Comparison of ENCODE assay signal across 8 cellular contexts in the genomic region with DNA sequence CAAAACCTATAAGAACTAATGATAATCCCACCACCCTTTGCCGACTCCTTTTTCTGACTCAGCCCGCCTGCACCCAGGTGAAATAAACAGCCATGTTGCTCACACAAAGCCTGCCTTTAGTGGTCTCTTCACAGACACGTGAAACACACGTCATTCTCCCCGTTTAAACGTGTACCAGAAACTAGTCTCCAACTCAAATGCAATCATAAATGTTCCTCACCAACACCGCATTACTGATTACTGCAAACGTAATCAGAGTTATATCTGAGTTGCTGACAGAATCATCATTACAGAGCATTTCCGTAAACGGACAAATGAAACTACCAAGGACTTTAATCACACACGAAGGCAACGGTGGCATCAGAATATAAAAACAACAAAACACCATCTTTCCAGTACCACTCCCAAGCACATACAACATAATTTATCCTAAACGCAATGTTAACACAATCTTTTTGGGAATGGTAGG. TPM values are rescaled to one million over a fixed set of nuclear protein-coding genes. Genes with fewer than 3 reads are reported as not detected.
A peak's percentile ranks its signal among the peaks of the same experiment; 100 is the strongest.
DNase-seq lines count a peak whose midpoint lies in the region; ATAC-seq and TF ChIP-seq lines count a peak whose summit lies in the region.

No MANE protein-coding gene starts in this region.

- H3K4me2 ChIP-seq in osteoblast (ENCODE audit: insufficient read depth, low read length), result peak overlapping the region; percentile 91

- H3K9me3 ChIP-seq in osteoblast (ENCODE audit: low read depth, low read length), result no peaks in the 10 kb centered on the region
- H3K9me3 ChIP-seq in upper lobe of left lung, result no peaks in the 10 kb centered on the region

- ATAC-seq in esophagus mucosa, result peak; percentile 10
- ATAC-seq in upper lobe of left lung (ENCODE audit: low FRiP score in 2 of 2), result no peak

- TF ChIP-seq CTCF in osteoblast (IDR thresholded peaks at IDR 0.05; ENCODE audit: extremely low read depth, low read depth, low read length) (no peak), upper lobe of left lung (IDR thresholded peaks at IDR 0.05) (no peak)

- 0% methylated on average over 13 of the region's 13 CpGs for WGBS in upper lobe of left lung, 2 donors

- H3K4me3 ChIP-seq in osteoblast (ENCODE audit: insufficient read depth, low read length), result peak overlapping the region; percentile 99
- H3K4me3 ChIP-seq in upper lobe of left lung, result peak overlapping the region; percentile 50 to 80 (median 72)

- no peak overlapping the region for H2AFZ ChIP-seq in osteoblast (ENCODE audit: low read length)

- H3K36me3 ChIP-seq in osteoblast (ENCODE audit: insufficient read depth, low read length) (peaks cover 38% of the 10 kb centered on the region), upper lobe of left lung (peaks cover 18 to 41% (median 24%) of the 10 kb centered on the region in 4 donors)

- H3K4me1 ChIP-seq in osteoblast (ENCODE audit: insufficient read depth, low read length) (peaks cover 25% of the 10 kb centered on the region), upper lobe of left lung (peaks cover 46 to 59% (median 53%) of the 10 kb centered on the region in 4 donors)

- TF ChIP-seq EP300 in upper lobe of left lung (IDR thresholded peaks at IDR 0.05), result no peak

- peak in 3 of 4 donors; percentile 39 to 71 (median 61) for TF ChIP-seq POLR2A in upper lobe of left lung (IDR thresholded peaks at IDR 0.05)

- H4K20me1 ChIP-seq in osteoblast (ENCODE audit: insufficient read depth, low read length), result peaks cover 64% of the 10 kb centered on the region

- H3K27ac ChIP-seq in osteoblast (ENCODE audit: low read depth, low read length), result peak overlapping the region; percentile 99
- H3K27ac ChIP-seq in upper lobe of left lung, result peak overlapping the region; percentile 99 to 100 (median 100)

- peaks cover 69% of the 10 kb centered on the region for H3K79me2 ChIP-seq in osteoblast (ENCODE audit: insufficient read depth, low read length)

- no peaks in the 10 kb centered on the region for H3K27me3 ChIP-seq in osteoblast (ENCODE audit: insufficient read depth, low read length)
- no peaks in the 10 kb centered on the region for H3K27me3 ChIP-seq in upper lobe of left lung

- peak; percentile 71 for DNase-seq in DMS 273 (lab: John Stamatoyannopoulos, UW; ENCODE audit: unreplicated experiment)
- no peak for DNase-seq in DMS 273 treated with DMSO at 0.1 percent for 48 hours (lab: John Stamatoyannopoulos, UW)
- DNase-seq in NCI-H2227 (lab: John Stamatoyannopoulos, UW; ENCODE audit: unreplicated experiment), result peak; percentile 60
- DNase-seq in activated CD8-positive, alpha-beta memory T cell treated with anti-CD3 and anti-CD28 coated beads, Interleukin-2, amount 50 U/mL, for 48 hours, result peak; percentile 75
- DNase-seq in osteoblast (ENCODE audit: insufficient read length, low spot score, missing footprints), result no peak
- DNase-seq in upper lobe of left lung, result peak in 1 of 2 donors; percentile 72
- no peak for DNase-seq in cerebellar nuclear complex (lab: John Stamatoyannopoulos, UW)

RNA-seq across cellular contexts. Expression of gene CLK1, which starts 1.9 kb away (rescaled TPM):
- total RNA-seq in esophagus mucosa (51.1 TPM), osteoblast (73.5 and 77.2 TPM in 2 replicates), upper lobe of left lung (100 to 1,000 TPM in 2 of 6 donors, 10 to 100 TPM in 4; 89.2 to 383 (median 95.9) TPM)

RNA-seq across cellular contexts. Expression of gene PPIL3, which starts 26.3 kb away (rescaled TPM):
- total RNA-seq in esophagus mucosa, result 22.3 TPM
- total RNA-seq in osteoblast, result 45.2 and 51.6 TPM in 2 replicates
- total RNA-seq in upper lobe of left lung, result 10 to 100 TPM; 15.7 to 28.8 (median 19.5) TPM

RNA-seq across cellular contexts. Expression of gene NIF3L1, which starts 26.6 kb away (rescaled TPM):
- total RNA-seq in esophagus mucosa, result 23.2 TPM
- total RNA-seq in osteoblast, result 20.0 and 22.1 TPM in 2 replicates
- 10 to 100 TPM; 14.7 to 22.2 (median 19.4) TPM for total RNA-seq in upper lobe of left lung

RNA-seq across cellular contexts. Expression of gene BZW1, which starts 50.9 kb away (rescaled TPM):
- total RNA-seq in esophagus mucosa (268 TPM), osteoblast (590 and 597 TPM in 2 replicates), upper lobe of left lung (100 to 1,000 TPM in 4 of 6 donors, 10 to 100 TPM in 2; 80.7 to 327 (median 160) TPM)

Comparison
In these comparisons a context has a peak if more than half of its experiments do, and no peak if none do; other contexts are left out.
1. DNase-seq: peak in DMS 273 (single experiment), NCI-H2227 (single experiment) and activated CD8-positive, alpha-beta memory T cell treated with anti-CD3 and anti-CD28 coated beads, Interleukin-2, amount 50 U/mL, for 48 hours (single experiment); none in DMS 273 treated with DMSO at 0.1 percent for 48 hours (single experiment), osteoblast (single experiment) and cerebellar nuclear complex (0 of 2).